ENCODE assay signal across 14 cellular contexts in the genomic region with DNA sequence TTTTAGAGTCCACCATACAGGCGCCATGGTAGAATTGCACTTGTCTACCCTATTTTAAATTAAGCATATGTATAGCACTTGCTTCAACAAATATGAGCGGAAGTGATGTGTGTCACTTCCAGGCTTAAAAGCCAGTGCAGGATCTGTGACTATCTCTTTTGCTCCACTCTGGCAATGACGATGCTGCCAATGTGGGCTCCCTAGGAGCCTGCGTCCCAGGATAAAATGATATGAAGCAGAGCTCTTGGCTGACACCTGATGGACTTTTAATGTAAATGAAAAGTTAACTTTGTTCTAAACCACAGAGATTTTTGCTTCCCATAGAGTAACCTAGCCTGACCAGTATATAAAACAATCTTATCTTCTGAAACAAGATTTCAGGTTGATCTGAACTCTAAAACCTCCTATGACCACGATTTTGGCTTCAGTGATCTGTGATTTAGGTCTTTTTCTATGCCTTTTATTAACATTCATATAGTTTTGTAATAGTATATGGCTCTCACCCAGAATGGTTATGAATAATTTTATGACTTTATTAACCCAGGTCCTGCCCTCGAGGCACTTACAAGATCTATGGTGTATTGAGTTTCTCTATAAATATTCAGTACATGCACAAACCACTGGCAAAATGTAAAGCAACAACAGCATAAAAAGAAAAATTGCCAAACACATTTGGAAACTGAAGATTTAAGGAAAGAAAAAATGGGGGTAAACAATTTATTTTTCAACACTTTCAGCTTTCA.
DNase-seq lines count a peak whose midpoint lies in the region; ATAC-seq, FAIRE-seq and TF ChIP-seq lines count a peak whose summit lies in the region.
"Had no signal": no experiment of that assay in that cellular context is flagged by ENCODE, and none has a peak within 500 bp of the region (broad histone marks: within the 10 kb centered on the region; RNA-seq: fewer than 3 reads in every experiment).

No MANE protein-coding gene starts in this region.

- no peaks in the 10 kb centered on the region for H3K9me2 ChIP-seq in Karpas-422 (replicated peaks; ENCODE audit: insufficient read depth, low read length)

- no peak overlapping the region for H3K27ac ChIP-seq in Karpas-422 (ENCODE audit: low read length)
- H3K27ac ChIP-seq in iPS DF 6.9 (ENCODE audit: low read length), result no peak overlapping the region
- H3K27ac ChIP-seq: right lobe of liver, tibial nerve had no signal

- H3K9me3 ChIP-seq in Karpas-422 (ENCODE audit: low read length) (no peaks in the 10 kb centered on the region), iPS DF 6.9 (ENCODE audit: control insufficient read depth, insufficient read depth, low read length) (no peaks in the 10 kb centered on the region)
- H3K9me3 ChIP-seq: right lobe of liver had no signal

- H3K79me2 ChIP-seq in Karpas-422 (ENCODE audit: low read length), result no peaks in the 10 kb centered on the region

- H3K4me3 ChIP-seq in Karpas-422 (ENCODE audit: low read length), result no peak overlapping the region
- H3K4me3 ChIP-seq in iPS DF 6.9 (ENCODE audit: low read length), result no peak overlapping the region
- H3K4me3 ChIP-seq: right lobe of liver, tibial nerve had no signal

- H3K9ac ChIP-seq in Karpas-422 (ENCODE audit: low read length), result no peak overlapping the region

- no peaks in the 10 kb centered on the region for H4K20me1 ChIP-seq in Karpas-422 (ENCODE audit: insufficient read depth, low read depth, low read length)

- H3K36me3 ChIP-seq in Karpas-422 (ENCODE audit: insufficient read depth, low read length) (no peaks in the 10 kb centered on the region), iPS DF 6.9 (ENCODE audit: control insufficient read depth, insufficient read depth, low read length) (no peaks in the 10 kb centered on the region; the same call in 1 of the 2 replicates)
- H3K36me3 ChIP-seq: right lobe of liver, tibial nerve had no signal

- H3K27me3 ChIP-seq in Karpas-422 (ENCODE audit: low read length) (no peaks in the 10 kb centered on the region), iPS DF 6.9 (ENCODE audit: control insufficient read depth, insufficient read depth, low read length) (no peaks in the 10 kb centered on the region)
- H3K27me3 ChIP-seq: right lobe of liver, tibial nerve had no signal

- H3K4me2 ChIP-seq in Karpas-422 (ENCODE audit: low read depth, low read length, poor library complexity, severe bottlenecking), result no peak overlapping the region

- no CpG with 5 or more reads among the region's 6 CpGs for WGBS in iPS DF 6.9 (ENCODE audit: insufficient coverage, insufficient read length)

- H3K4me1 ChIP-seq in Karpas-422 (ENCODE audit: low read length), result no peaks in the 10 kb centered on the region
- H3K4me1 ChIP-seq in iPS DF 6.9 (ENCODE audit: control insufficient read depth, insufficient read depth, low read length), result no peaks in the 10 kb centered on the region; the same call in 1 of the 2 replicates
- H3K4me1 ChIP-seq: right lobe of liver, tibial nerve had no signal

- no peak overlapping the region for H2AFZ ChIP-seq in Karpas-422 (ENCODE audit: low read length)

- DNase-seq in D721Med (ENCODE audit: insufficient read length, low spot score), result no peak
- peak; percentile 43 for DNase-seq in Karpas-422
- peak; percentile 7 for DNase-seq in SW480 (ENCODE audit: low spot score)
- peak; percentile 16 for DNase-seq in iPS DF 6.9 (ENCODE audit: low read depth, low spot score)
- DNase-seq in NOMO-1 treated with dmso at 0.1 percent for 144 hours (lab: John Stamatoyannopoulos, UW; ENCODE audit: unreplicated experiment), result no peak
- DNase-seq in cerebellum (ENCODE audit: low spot score), result no peak
- DNase-seq: activated CD4-positive, alpha-beta T cell treated with anti-CD3 and anti-CD28 coated beads, Interleukin-2, amount 50 U/mL, for 1 hour; activated naive CD4-positive, alpha-beta T cell treated with Interleukin-2 at 50 U/mL for 16 hours; CD4-positive, alpha-beta memory T cell; NCI-H1436; right lobe of liver had no signal

- no peak for TF ChIP-seq CTCF in D721Med (IDR thresholded peaks at IDR 0.05; ENCODE audit: insufficient read depth, missing control alignments)

- peak; percentile 76 for FAIRE-seq in D721Med (lab: Jason Lieb, UNC)

- ATAC-seq in GM19035 (IDR thresholded peaks at IDR 0.05; ENCODE audit: unreplicated experiment) (no peak), GM21423 (IDR thresholded peaks at IDR 0.05; ENCODE audit: unreplicated experiment) (no peak)
- ATAC-seq: right lobe of liver had no signal

Comparison
In these comparisons a context has a peak if more than half of its experiments do, and no peak if none do; other contexts are left out.
1. DNase-seq: peak in Karpas-422 (single experiment), SW480 (single experiment) and iPS DF 6.9 (single experiment); none in D721Med (single experiment), NOMO-1 treated with dmso at 0.1 percent for 144 hours (single experiment) and cerebellum (single experiment).